In genomic region chr6:169996652-169997051, GRCh38 we compare ENCODE assay signal across 1 cellular context.
TF ChIP-seq lines count a peak whose summit lies in the region.

No MANE protein-coding gene starts in this region.

TF ChIP-seq in HEK293, 187 proteins besides CTCF, POLR2A, EP300 and RAD21 (continued from another document):
- TF ChIP-seq, protein P1, sequence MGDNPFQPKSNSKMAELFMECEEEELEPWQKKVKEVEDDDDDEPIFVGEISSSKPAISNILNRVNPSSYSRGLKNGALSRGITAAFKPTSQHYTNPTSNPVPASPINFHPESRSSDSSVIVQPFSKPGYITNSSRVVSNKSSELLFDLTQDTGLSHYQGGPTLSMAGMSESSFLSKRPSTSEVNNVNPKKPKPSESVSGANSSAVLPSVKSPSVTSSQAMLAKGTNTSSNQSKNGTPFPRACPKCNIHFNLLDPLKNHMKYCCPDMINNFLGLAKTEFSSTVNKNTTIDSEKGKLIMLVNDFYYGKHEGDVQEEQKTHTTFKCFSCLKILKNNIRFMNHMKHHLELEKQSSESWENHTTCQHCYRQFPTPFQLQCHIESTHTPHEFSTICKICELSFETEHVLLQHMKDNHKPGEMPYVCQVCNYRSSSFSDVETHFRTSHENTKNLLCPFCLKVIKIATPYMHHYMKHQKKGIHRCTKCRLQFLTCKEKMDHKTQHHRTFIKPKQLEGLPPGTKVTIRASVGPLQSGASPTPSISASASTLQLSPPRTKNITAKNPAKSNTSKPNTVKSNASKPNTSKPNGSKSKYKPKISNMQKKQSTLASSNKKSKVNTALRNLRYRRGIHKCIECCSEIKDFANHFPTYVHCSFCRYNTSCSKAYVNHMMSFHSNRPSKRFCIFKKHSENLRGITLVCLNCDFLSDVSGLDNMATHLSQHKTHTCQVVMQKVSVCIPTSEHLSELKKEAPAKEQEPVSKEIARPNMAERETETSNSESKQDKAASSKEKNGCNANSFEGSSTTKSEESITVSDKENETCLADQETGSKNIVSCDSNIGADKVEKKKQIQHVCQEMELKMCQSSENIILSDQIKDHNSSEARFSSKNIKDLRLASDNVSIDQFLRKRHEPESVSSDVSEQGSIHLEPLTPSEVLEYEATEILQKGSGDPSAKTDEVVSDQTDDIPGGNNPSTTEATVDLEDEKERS (tag by site-specific recombination; IDR thresholded peaks at IDR 0.05): no peak
- TF ChIP-seq ZNF366 (tag by site-specific recombination; conservative IDR thresholded peaks at IDR 0.05): no peak
- TF ChIP-seq ZNF544 (tag by site-specific recombination; IDR thresholded peaks at IDR 0.05): 0 out of 2 replicates have a peak, but pooled peaks have one; percentile 37
- no peak for TF ChIP-seq ZBTB21 (tag by site-specific recombination; IDR thresholded peaks at IDR 0.05)
TF ChIP-seq in HEK293: peak in this region for 5.
